1 cellular context compared by ENCODE assay signal in the genomic region with DNA sequence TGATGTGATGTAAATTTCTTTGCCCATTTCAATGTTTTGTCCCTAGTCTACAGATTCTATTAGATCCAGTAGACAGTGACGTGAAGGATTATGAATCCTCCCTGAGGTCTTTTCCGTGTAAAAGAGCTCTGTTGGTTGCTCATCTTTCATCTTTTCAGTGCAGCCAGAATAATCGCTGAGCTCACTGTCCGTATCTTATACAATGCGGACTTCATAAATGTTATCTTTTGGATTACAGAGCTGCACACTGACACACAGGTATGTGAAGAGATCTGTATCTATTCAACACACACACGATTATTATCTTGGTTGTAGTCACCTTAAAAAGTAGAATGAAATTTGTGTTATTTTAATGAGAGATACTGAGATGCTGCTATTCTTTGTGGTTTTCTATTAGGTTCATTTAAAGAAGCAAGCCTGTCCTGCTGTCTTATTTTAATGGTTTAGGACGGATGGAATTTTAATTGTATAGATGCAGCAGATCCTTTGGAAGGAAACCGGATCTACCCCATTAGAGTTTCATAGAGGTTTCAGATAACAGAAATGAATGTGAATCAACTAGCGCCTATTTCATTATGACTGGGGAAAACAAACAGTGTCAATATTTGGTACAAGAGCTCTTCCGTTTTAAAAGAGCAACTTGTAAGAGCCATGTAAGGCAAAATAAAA.
TF ChIP-seq lines count a peak whose summit lies in the region.

No MANE protein-coding gene starts in this region.

TF ChIP-seq in SK-N-SH, 30 proteins besides CTCF, POLR2A, EP300 and RAD21 (continued from another document):
- TF ChIP-seq USF1 (IDR thresholded peaks at IDR 0.05; ENCODE audit: borderline replicate concordance, low read depth): no peak
- TF ChIP-seq FOSL2 (IDR thresholded peaks at IDR 0.05; ENCODE audit: borderline replicate concordance, low read depth): no peak
- no peak for TF ChIP-seq POLR2AphosphoS5 (IDR thresholded peaks at IDR 0.05; ENCODE audit: low read depth, low read length)
- no peak for TF ChIP-seq NRF1 (IDR thresholded peaks at IDR 0.05; ENCODE audit: low read depth, low read length)
- TF ChIP-seq YY1 (IDR thresholded peaks at IDR 0.05; ENCODE audit: low read depth): no peak
- no peak for TF ChIP-seq USF2 (IDR thresholded peaks at IDR 0.05; ENCODE audit: borderline replicate concordance, low read depth, low read length)
- no peak for TF ChIP-seq SMC3 (IDR thresholded peaks at IDR 0.05; ENCODE audit: low read depth, low read length)
